Comparison of ENCODE assay signal across 5 cellular contexts in genomic region chr19:34601071-34601470, GRCh38.
"Had no signal": no experiment of that assay in that cellular context is flagged by ENCODE, and none has a peak within 500 bp of the region (broad histone marks: within the 10 kb centered on the region; RNA-seq: fewer than 3 reads in every experiment).

No MANE protein-coding gene starts in this region.

- DNase-seq: IMR-90, KBM-7 had no signal

- H3K4me3 ChIP-seq: K562 had no signal

- ATAC-seq: HepG2, K562 had no signal

- H3K27ac ChIP-seq: HL-60 had no signal
